23 cellular contexts compared by ENCODE assay signal in genomic region chr11:109012996-109013395, GRCh38.
DNase-seq lines count a peak whose midpoint lies in the region; ATAC-seq and TF ChIP-seq lines count a peak whose summit lies in the region.
"Had no signal": no experiment of that assay in that cellular context is flagged by ENCODE, and none has a peak within 500 bp of the region (broad histone marks: within the 10 kb centered on the region; RNA-seq: fewer than 3 reads in every experiment).

No MANE protein-coding gene starts in this region.

- H3K4me1 ChIP-seq in IMR-90 (ENCODE audit: control insufficient read depth, insufficient read depth, low read length): peaks cover 3% of the 10 kb centered on the region; the same call in 1 of the 2 replicates
- no peaks in the 10 kb centered on the region for H3K4me1 ChIP-seq in gastroesophageal sphincter
- no peaks in the 10 kb centered on the region for H3K4me1 ChIP-seq in Karpas-422 (ENCODE audit: low read length)
- H3K4me1 ChIP-seq: BLaER1, Caco-2 had no signal

- 0 out of 2 replicates have a peak, but pooled peaks cover 3% of the 10 kb centered on the region for H3K9me1 ChIP-seq in IMR-90 (ENCODE audit: insufficient read depth, low read length)

- in situ Hi-C loops in IMR-90 (cut with MboI; ENCODE audit: low sequenced_read_pairs): no loop called here

- no peaks in the 10 kb centered on the region for H3K79me1 ChIP-seq in IMR-90 (ENCODE audit: low read depth in 1 of 2, low read length in 2 of 2)

- dilution Hi-C loops in IMR-90 (cut with HindIII; ENCODE audit: low sequenced_read_pairs, unreplicated experiment): no loop called here

- H4K20me1 ChIP-seq in IMR-90 (ENCODE audit: insufficient read depth, low read length): no peaks in the 10 kb centered on the region
- H4K20me1 ChIP-seq in Karpas-422 (ENCODE audit: insufficient read depth, low read depth, low read length): no peaks in the 10 kb centered on the region
- H4K20me1 ChIP-seq: BLaER1 had no signal

- H2BK5ac ChIP-seq in IMR-90 (ENCODE audit: low read depth, low read length, poor library complexity, severe bottlenecking): no peak overlapping the region

- TF ChIP-seq CTCF in IMR-90 (conservative IDR thresholded peaks at IDR 0.05; ENCODE audit: low read depth, low read length) (no peak), gastroesophageal sphincter (IDR thresholded peaks at IDR 0.05) (no peak), Calu3 (IDR thresholded peaks at IDR 0.05; ENCODE audit: unreplicated experiment) (no peak)

- no peaks in the 10 kb centered on the region; the same call in 1 of the 2 replicates for H3K9me2 ChIP-seq in Karpas-422 (replicated peaks; ENCODE audit: insufficient read depth, low read length)

- H3K4me3 ChIP-seq in IMR-90 (ENCODE audit: insufficient read depth, low read depth, low read length): no peak overlapping the region
- no peak overlapping the region for H3K4me3 ChIP-seq in gastroesophageal sphincter
- no peak overlapping the region for H3K4me3 ChIP-seq in Karpas-422 (ENCODE audit: low read length)
- H3K4me3 ChIP-seq: BLaER1 had no signal

- CTCF ChIA-PET in IMR-90 (lab: Yijun Ruan, JAX): no interaction called here
- CTCF ChIA-PET in Calu3 (lab: Charles Lee): no interaction called here

- no peak overlapping the region for H2BK20ac ChIP-seq in IMR-90 (ENCODE audit: low read depth, low read length)

- no peak for DNase-seq in stimulated activated naive CD8-positive, alpha-beta T cell treated with anti-CD3 and anti-CD28 coated beads, Interleukin-15, amount 100 ng/mL, for 72 hours
- no peak for DNase-seq in stimulated activated naive CD8-positive, alpha-beta T cell treated with anti-CD3 and anti-CD28 coated beads, Interleukin-15, Interleukin-2, amounts not matched to agents 100 U/mL and 50 U/mL, for 24 hours
- no peak for DNase-seq in IMR-90
- peak; percentile 13 for DNase-seq in cerebellum (ENCODE audit: low spot score)
- no peak for DNase-seq in NCI-H2081 treated with DMSO at 0.1 percent for 48 hours (lab: John Stamatoyannopoulos, UW)
- no peak for DNase-seq in Calu3
- DNase-seq in Karpas-422: no peak
- DNase-seq: Caco-2; CD4-positive, CD25-positive, alpha-beta regulatory T cell; CD8-positive, alpha-beta T cell; DMS 273 treated with DMSO at 0.1 percent for 48 hours; DMS79; EL; GF-D8; GOT3; H7; HFFc6 had no signal

- H3K4me1 Mint-ChIP-seq in stimulated activated naive CD8-positive, alpha-beta T cell treated with anti-CD3 and anti-CD28 coated beads, Interleukin-15, amount 100 ng/mL, for 72 hours: no peaks in the 10 kb centered on the region
- H3K4me1 Mint-ChIP-seq in Calu3 (ENCODE audit: low read depth, unreplicated experiment): no peaks in the 10 kb centered on the region
- H3K4me1 Mint-ChIP-seq: B cell; CD4-positive, CD25-positive, alpha-beta regulatory T cell had no signal

- no peak overlapping the region for H4K8ac ChIP-seq in IMR-90 (ENCODE audit: low read depth in 2 of 2, low read length in 2 of 2)

- intact Hi-C loops in IMR-90 (cut with micrococcal nuclease): no loop called here
- intact Hi-C loops in Calu3 (cut with micrococcal nuclease; ENCODE audit: unreplicated experiment): no loop called here

- H3K14ac ChIP-seq in IMR-90 (replicated peaks; ENCODE audit: low read depth, low read length): no peak overlapping the region

- H2BK120ac ChIP-seq in IMR-90 (ENCODE audit: low read depth, low read length): no peak overlapping the region

- no peaks in the 10 kb centered on the region for H3K79me2 ChIP-seq in Karpas-422 (ENCODE audit: low read length)

- no peaks in the 10 kb centered on the region for H3K36me3 ChIP-seq in IMR-90 (ENCODE audit: control insufficient read depth, insufficient read depth, low read length)
- no peaks in the 10 kb centered on the region for H3K36me3 ChIP-seq in gastroesophageal sphincter
- no peaks in the 10 kb centered on the region for H3K36me3 ChIP-seq in Karpas-422 (ENCODE audit: insufficient read depth, low read length)
- H3K36me3 ChIP-seq: BLaER1 had no signal

- POLR2A ChIA-PET in IMR-90 (lab: Charles Lee; ENCODE audit: unreplicated experiment): no interaction called here

- no peak overlapping the region for H3K4me3 Mint-ChIP-seq in stimulated activated naive CD8-positive, alpha-beta T cell treated with anti-CD3 and anti-CD28 coated beads, Interleukin-15, amount 100 ng/mL, for 72 hours
- H3K4me3 Mint-ChIP-seq in Calu3 (ENCODE audit: low read depth, unreplicated experiment): no peak overlapping the region
- H3K4me3 Mint-ChIP-seq: B cell; CD4-positive, CD25-positive, alpha-beta regulatory T cell; CD8-positive, alpha-beta T cell; HFFc6 had no signal

- peak; percentile 19 for ATAC-seq in stimulated activated naive CD8-positive, alpha-beta T cell treated with anti-CD3 and anti-CD28 coated beads, Interleukin-15, amount 100 ng/mL, for 72 hours
- no peak for ATAC-seq in stimulated activated naive CD8-positive, alpha-beta T cell treated with anti-CD3 and anti-CD28 coated beads, Interleukin-15, Interleukin-2, amounts not matched to agents 100 U/mL and 50 U/mL, for 24 hours
- no peak for ATAC-seq in IMR-90 (ENCODE audit: low read depth)
- ATAC-seq in gastroesophageal sphincter: no peak
- ATAC-seq: CD8-positive, alpha-beta T cell; HCT116 had no signal

- no peak overlapping the region for H3K56ac ChIP-seq in IMR-90 (ENCODE audit: extremely low read depth, insufficient read depth, low read length)

- no peak overlapping the region for H3K4me2 ChIP-seq in IMR-90 (ENCODE audit: low read depth, low read length)
- no peak overlapping the region for H3K4me2 ChIP-seq in Karpas-422 (ENCODE audit: low read depth, low read length, poor library complexity, severe bottlenecking)
- H3K4me2 ChIP-seq: BLaER1 had no signal

- no peak overlapping the region for H3K4ac ChIP-seq in IMR-90 (ENCODE audit: low read depth, low read length)

- H3K9me3 Mint-ChIP-seq in stimulated activated naive CD8-positive, alpha-beta T cell treated with anti-CD3 and anti-CD28 coated beads, Interleukin-15, amount 100 ng/mL, for 72 hours: no peaks in the 10 kb centered on the region
- H3K9me3 Mint-ChIP-seq in Calu3 (ENCODE audit: low read depth, unreplicated experiment): peaks cover 3% of the 10 kb centered on the region
- H3K9me3 Mint-ChIP-seq: CD8-positive, alpha-beta T cell; HFFc6 had no signal

- H3K27me3 ChIP-seq in IMR-90 (ENCODE audit: control insufficient read depth, insufficient read depth, low read length) (no peaks in the 10 kb centered on the region), gastroesophageal sphincter (no peaks in the 10 kb centered on the region), Karpas-422 (ENCODE audit: low read length) (0 out of 2 replicates have a peak, but pooled peaks cover 3% of the 10 kb centered on the region)
- H3K27me3 ChIP-seq: BLaER1 had no signal

- H3K9ac ChIP-seq in IMR-90 (ENCODE audit: low read depth, low read length): no peak overlapping the region
- H3K9ac ChIP-seq in Karpas-422 (ENCODE audit: low read length): no peak overlapping the region
- H3K9ac ChIP-seq: BLaER1 had no signal

- 83% methylated on average over 1 of the region's 3 CpGs; no CpG with 5 or more reads in 1 of the 2 experiments for WGBS in IMR-90 (ENCODE audit: extremely low coverage in 2 of 2, insufficient read length in 1 of 2), 2 experiments
- WGBS in gastroesophageal sphincter (ENCODE audit: low coverage in 1 of 2), 2 donors: 40 to 50% methylated on average over 1 of the region's 3 CpGs

- TF ChIP-seq POLR2A in IMR-90 (IDR thresholded peaks at IDR 0.05; ENCODE audit: low read depth, low read length): no peak
- no peak for TF ChIP-seq POLR2A in gastroesophageal sphincter (IDR thresholded peaks at IDR 0.05)

- no peak for TF ChIP-seq RAD21 in IMR-90 (IDR thresholded peaks at IDR 0.05; ENCODE audit: low read length)

- BruUV-seq in IMR-90 (replicated peaks; lab: Mats Ljungman, UMichigan) (no TSS peak), Calu3 (replicated peaks; lab: Mats Ljungman, UMichigan) (no TSS peak)

- no peak overlapping the region for H3K23ac ChIP-seq in IMR-90 (ENCODE audit: low read depth, low read length)

- H2BK15ac ChIP-seq in IMR-90 (ENCODE audit: low read depth, low read length): no peak overlapping the region

- H4K91ac ChIP-seq in IMR-90 (ENCODE audit: insufficient read depth, low read depth, low read length): no peak overlapping the region

- H3K18ac ChIP-seq in IMR-90 (ENCODE audit: low read depth, low read length): no peak overlapping the region

- H2AK9ac ChIP-seq in IMR-90 (replicated peaks; ENCODE audit: low read depth, low read length, poor library complexity): no peak overlapping the region

- H2AK5ac ChIP-seq in IMR-90 (ENCODE audit: low read depth, low read length): no peak overlapping the region

- H3K9me3 ChIP-seq in IMR-90 (ENCODE audit: control insufficient read depth, insufficient read depth, low read length): no peaks in the 10 kb centered on the region
- no peaks in the 10 kb centered on the region for H3K9me3 ChIP-seq in gastroesophageal sphincter
- no peaks in the 10 kb centered on the region for H3K9me3 ChIP-seq in Karpas-422 (ENCODE audit: low read length)
- H3K9me3 ChIP-seq: BLaER1, Caco-2 had no signal

- no peak overlapping the region for H4K5ac ChIP-seq in IMR-90 (ENCODE audit: low read depth, low read length)

- no peaks in the 10 kb centered on the region for H3K36me3 Mint-ChIP-seq in Calu3 (ENCODE audit: insufficient read depth, unreplicated experiment)
- H3K36me3 Mint-ChIP-seq: CD4-positive, CD25-positive, alpha-beta regulatory T cell; CD8-positive, alpha-beta T cell had no signal

- no peaks in the 10 kb centered on the region for H3K27me3 Mint-ChIP-seq in stimulated activated naive CD8-positive, alpha-beta T cell treated with anti-CD3 and anti-CD28 coated beads, Interleukin-15, amount 100 ng/mL, for 72 hours
- H3K27me3 Mint-ChIP-seq in Calu3 (ENCODE audit: unreplicated experiment): no peaks in the 10 kb centered on the region

- H3K27ac ChIP-seq in IMR-90 (ENCODE audit: insufficient read depth, low read length) (no peak overlapping the region), gastroesophageal sphincter (no peak overlapping the region), Karpas-422 (ENCODE audit: low read length) (no peak overlapping the region)
- H3K27ac ChIP-seq: 22Rv1, BLaER1, C4-2B had no signal

- no peak overlapping the region for H3K27ac Mint-ChIP-seq in stimulated activated naive CD8-positive, alpha-beta T cell treated with anti-CD3 and anti-CD28 coated beads, Interleukin-15, amount 100 ng/mL, for 72 hours
- H3K27ac Mint-ChIP-seq in Calu3 (ENCODE audit: unreplicated experiment): no peak overlapping the region
- H3K27ac Mint-ChIP-seq: B cell; CD4-positive, CD25-positive, alpha-beta regulatory T cell; CD8-positive, alpha-beta T cell; HFFc6 had no signal

- H2AFZ ChIP-seq in IMR-90 (replicated peaks; ENCODE audit: low read length, poor library complexity) (peak overlapping the region; percentile 52), Karpas-422 (ENCODE audit: low read length) (no peak overlapping the region)

- TF ChIP-seq EP300 in gastroesophageal sphincter (IDR thresholded peaks at IDR 0.05): no peak
